27 cellular contexts compared by ENCODE assay signal in genomic region chr16:9775994-9776393, GRCh38.
"Had no signal": no experiment of that assay in that cellular context is flagged by ENCODE, and none has a peak within 500 bp of the region (broad histone marks: within the 10 kb centered on the region; RNA-seq: fewer than 3 reads in every experiment).

No MANE protein-coding gene starts in this region.

- FAIRE-seq: urothelium cell line had no signal

- H3K4me1 ChIP-seq: stomach, suprapubic skin, testis, thyroid gland, tibial artery, tibial nerve, transverse colon, upper lobe of left lung, upper lobe of right lung, uterus, vagina had no signal

- H3K4me3 ChIP-seq: stomach, suprapubic skin, testis, thoracic aorta, thyroid gland, tibial artery, tibial nerve, transverse colon, upper lobe of left lung, upper lobe of right lung, uterus, vagina had no signal

- H3K27ac ChIP-seq: stomach, suprapubic skin, testis, thoracic aorta, thyroid gland, tibial artery, tibial nerve, transverse colon, upper lobe of left lung, upper lobe of right lung, uterus, vagina had no signal

- H3K36me3 ChIP-seq: stomach, suprapubic skin, thoracic aorta, thyroid gland, tibial artery, tibial nerve, transverse colon, upper lobe of left lung, upper lobe of right lung, uterus, vagina had no signal

- H3K9me3 ChIP-seq: stomach, suprapubic skin, testis, thoracic aorta, thyroid gland, tibial artery, tibial nerve, transverse colon, upper lobe of left lung, upper lobe of right lung, uterus, vagina had no signal

- ATAC-seq: stimulated activated effector memory CD8-positive, alpha-beta T cell treated with anti-CD3 and anti-CD28 coated beads, Interleukin-12 subunit alpha, Interleukin-12 subunit beta, amount 100 ng/mL, for 72 hours; stimulated activated memory B cell treated with anti-CD40 and anti-IgM and Interleukin-4, amounts not matched to agents 10 μg/mL and 1 μg/mL and 100 μg/mL, for 72 hours; stimulated activated naive B cell treated with anti-CD40 and anti-IgM and Interleukin-4, amounts not matched to agents 10 μg/mL and 1 μg/mL and 100 μg/mL, for 72 hours; stimulated activated naive CD8-positive, alpha-beta T cell treated with anti-CD3 and anti-CD28 coated beads, Interleukin-15, amount 100 ng/mL, for 72 hours; stimulated activated naive CD8-positive, alpha-beta T cell treated with anti-CD3 and anti-CD28 coated beads, Interleukin-15, Interleukin-2, amounts not matched to agents 100 U/mL and 50 U/mL, for 24 hours; upper lobe of right lung had no signal

- H3K27me3 ChIP-seq: stomach, suprapubic skin, testis, thyroid gland, tibial artery, tibial nerve, transverse colon, upper lobe of left lung, upper lobe of right lung, uterus, vagina had no signal

- DNase-seq: stimulated activated CD4-positive, alpha-beta T cell treated with anti-CD3 and anti-CD28 coated beads, Interleukin-2, amount 100 ng/mL, for 48 hours; stimulated activated CD4-positive, alpha-beta T cell treated with anti-CD3 and anti-CD28 coated beads, Interleukin-4, amount 100 ng/mL, for 1 hour; stimulated activated CD4-positive, alpha-beta T cell treated with anti-CD3 and anti-CD28 coated beads, Interleukin-4, amount 100 ng/mL, for 24 hours; stimulated activated CD4-positive, alpha-beta T cell treated with anti-CD3 and anti-CD28 coated beads, Interleukin-4, amount 100 ng/mL, for 4 hours; stimulated activated CD8-positive, alpha-beta memory T cell treated with anti-CD3 and anti-CD28 coated beads, Interleukin-4, amount 100 ng/mL, for 48 hours; stimulated activated naive B cell treated with anti-CD40 and anti-IgM and Interleukin-4, amounts not matched to agents 10 μg/mL and 1 μg/mL and 100 μg/mL, for 72 hours; stimulated activated naive CD4-positive, alpha-beta T cell; stimulated activated naive CD4-positive, alpha-beta T cell treated with Interleukin-2 at 50 U/mL for 16 hours; stimulated activated naive CD8-positive, alpha-beta T cell treated with anti-CD3 and anti-CD28 coated beads, Interleukin-15, amount 100 ng/mL, for 72 hours; stimulated activated naive CD8-positive, alpha-beta T cell treated with anti-CD3 and anti-CD28 coated beads, Interleukin-15, Interleukin-2, amounts not matched to agents 100 U/mL and 50 U/mL, for 24 hours; stomach; substantia nigra; testis; thyroid gland; tibial artery; transverse colon; trophoblast cell; upper lobe of left lung; upper lobe of right lung; uterus had no signal
